Comparison of ENCODE assay signal across 23 cellular contexts in genomic region chr4:11183358-11183745, GRCh38.
"Had no signal": no experiment of that assay in that cellular context is flagged by ENCODE, and none has a peak within 500 bp of the region (broad histone marks: within the 10 kb centered on the region; RNA-seq: fewer than 3 reads in every experiment).

No MANE protein-coding gene starts in this region.

- H3K27ac ChIP-seq: dorsolateral prefrontal cortex, foreskin keratinocyte, gastroesophageal sphincter, heart right ventricle, pancreas, right lobe of liver, thyroid gland, vagina had no signal

- H3K9me3 ChIP-seq: gastroesophageal sphincter, heart right ventricle, pancreas, right lobe of liver, thyroid gland, vagina had no signal

- H3K27me3 Mint-ChIP-seq: memory B cell had no signal

- H3K36me3 Mint-ChIP-seq: immature natural killer cell, memory B cell, natural killer cell had no signal

- H3K4me2 ChIP-seq: smooth muscle cell had no signal

- DNase-seq: dorsolateral prefrontal cortex; effector CD4-positive, alpha-beta T cell; heart right ventricle; hypothalamus; immature natural killer cell; islet precursor cell; natural killer cell; pancreas; right lobe of liver; stimulated activated CD4-positive, alpha-beta T cell treated with anti-CD3 and anti-CD28 coated beads, Interleukin-12 subunit alpha, Interleukin-12 subunit beta, amount 100 ng/mL, for 4 hours; stimulated activated CD4-positive, alpha-beta T cell treated with anti-CD3 and anti-CD28 coated beads, Interleukin-1b, Interleukin-23, amount 100 ng/mL, for 48 hours; stimulated activated CD4-positive, alpha-beta T cell treated with anti-CD3 and anti-CD28 coated beads, Interleukin-4, amount 100 ng/mL, for 1 hour; stimulated activated CD8-positive, alpha-beta memory T cell treated with anti-CD3 and anti-CD28 coated beads, Interleukin-4, amount 100 ng/mL, for 48 hours; stimulated activated naive CD4-positive, alpha-beta T cell; stimulated activated naive CD8-positive, alpha-beta T cell treated with anti-CD3 and anti-CD28 coated beads, Interleukin-15, amount 100 ng/mL, for 72 hours; thyroid gland had no signal

- H3K36me3 ChIP-seq: gastroesophageal sphincter, heart right ventricle, pancreas, right lobe of liver, thyroid gland, vagina had no signal

- H3K4me1 ChIP-seq: foreskin keratinocyte, heart right ventricle, pancreas, right lobe of liver, thyroid gland, vagina had no signal

- H3K27ac Mint-ChIP-seq: immature natural killer cell; memory B cell; natural killer cell; stimulated activated naive CD8-positive, alpha-beta T cell treated with anti-CD3 and anti-CD28 coated beads, Interleukin-15, amount 100 ng/mL, for 72 hours had no signal

- H3K9me3 Mint-ChIP-seq: immature natural killer cell; memory B cell; natural killer cell; stimulated activated naive CD8-positive, alpha-beta T cell treated with anti-CD3 and anti-CD28 coated beads, Interleukin-15, amount 100 ng/mL, for 72 hours had no signal

- H3K4me1 Mint-ChIP-seq: immature natural killer cell; natural killer cell; stimulated activated naive CD8-positive, alpha-beta T cell treated with anti-CD3 and anti-CD28 coated beads, Interleukin-15, amount 100 ng/mL, for 72 hours had no signal

- ATAC-seq: gastroesophageal sphincter; heart right ventricle; left lobe of liver; natural killer cell; pancreas; right lobe of liver; stimulated activated naive CD8-positive, alpha-beta T cell treated with anti-CD3 and anti-CD28 coated beads, Interleukin-15, amount 100 ng/mL, for 72 hours had no signal

- H3K4me3 ChIP-seq: dorsolateral prefrontal cortex, gastroesophageal sphincter, heart right ventricle, lung, pancreas, right lobe of liver, smooth muscle cell, thyroid gland, vagina had no signal

- H3K27me3 ChIP-seq: foreskin keratinocyte, gastroesophageal sphincter, pancreas, right lobe of liver, thyroid gland, vagina had no signal

- H3K4me3 Mint-ChIP-seq: immature natural killer cell; memory B cell; natural killer cell; stimulated activated naive CD8-positive, alpha-beta T cell treated with anti-CD3 and anti-CD28 coated beads, Interleukin-15, amount 100 ng/mL, for 72 hours had no signal
